In the genomic region with DNA sequence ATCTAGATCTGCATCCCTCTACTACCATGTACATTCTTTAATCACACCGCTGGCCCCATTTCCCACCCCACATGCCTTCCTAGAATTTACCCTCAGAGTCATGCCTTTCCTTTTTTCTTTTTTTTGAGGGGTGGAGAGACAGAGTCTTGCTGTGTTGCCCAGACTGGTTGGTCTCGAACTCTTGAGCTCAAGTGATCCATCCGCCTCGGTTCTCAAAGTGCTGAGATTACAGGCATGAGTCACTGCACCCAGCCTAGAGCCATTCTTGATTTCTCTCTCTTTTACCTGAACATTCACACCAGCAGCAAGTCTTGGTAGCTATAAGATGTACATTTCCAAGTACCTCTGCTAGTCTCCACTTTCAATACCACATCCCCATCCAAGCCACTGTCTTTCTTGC, we compare ENCODE assay signal across 11 cellular contexts. TPM values are rescaled to one million over a fixed set of nuclear protein-coding genes. Genes with fewer than 3 reads are reported as not detected.
DNase-seq lines count a peak whose midpoint lies in the region; ATAC-seq, FAIRE-seq and TF ChIP-seq lines count a peak whose summit lies in the region.
"Had no signal": no experiment of that assay in that cellular context is flagged by ENCODE, and none has a peak within 500 bp of the region (broad histone marks: within the 10 kb centered on the region; RNA-seq: fewer than 3 reads in every experiment).

No MANE protein-coding gene starts in this region.

- H3K23me2 ChIP-seq in H9 (ENCODE audit: insufficient read length, low read depth, low read length, poor library complexity, severe bottlenecking): peaks cover 17% of the 10 kb centered on the region

- WGBS in H9 (ENCODE audit: extremely low coverage, insufficient read length, low lambda C conversion rate): no CpG with 5 or more reads among the region's 4 CpGs
- WGBS in small intestine, 3 donors: 45 to 68% (median 65%) methylated on average over 4 of the region's 4 CpGs

- H4K8ac ChIP-seq in H9 (replicated peaks; ENCODE audit: insufficient read length, low read depth, low read length): no peak overlapping the region

- H3K4ac ChIP-seq in H9 (ENCODE audit: low read depth, low read length): no peak overlapping the region

- peaks cover 71% of the 10 kb centered on the region for H3K4me1 ChIP-seq in BLaER1
- peaks cover 6% of the 10 kb centered on the region; the same call in 1 of the 2 replicates for H3K4me1 ChIP-seq in H9 (ENCODE audit: insufficient read depth, low read length)
- H3K4me1 ChIP-seq in small intestine (ENCODE audit: control insufficient read depth in 2 of 2, insufficient read depth in 1 of 2, low read depth in 1 of 2, low read length in 1 of 2): peaks cover 0 to 5% of the 10 kb centered on the region in 2 donors

- H3K18ac ChIP-seq in H9 (ENCODE audit: insufficient read length, low read depth, low read length): no peak overlapping the region

- no peak overlapping the region for H3T11ph ChIP-seq in H9 (ENCODE audit: low read length)

- H3K9me3 ChIP-seq in BLaER1 (no peaks in the 10 kb centered on the region), H9 (ENCODE audit: control insufficient read depth, low read depth, low read length) (no peaks in the 10 kb centered on the region), small intestine (ENCODE audit: control insufficient read depth, low read depth) (no peaks in the 10 kb centered on the region)
- H3K9me3 ChIP-seq: gastroesophageal sphincter, left lung, tibial artery had no signal

- no peak overlapping the region for H2BK20ac ChIP-seq in H9 (ENCODE audit: low read depth, low read length, poor library complexity, severe bottlenecking)

- H3K27ac ChIP-seq in BLaER1 (no peak overlapping the region), H9 (ENCODE audit: insufficient read length, low read depth, low read length) (no peak overlapping the region), small intestine (ENCODE audit: low read depth in 1 of 2, low read length in 1 of 2) (peak overlapping the region in 1 of 2 donors; percentile 14)

- no peak overlapping the region for H3K56ac ChIP-seq in H9 (ENCODE audit: insufficient read length, low read depth, low read length)

- peak overlapping the region; percentile 83; the same call in 1 of the 2 replicates for H3K4me3 ChIP-seq in BLaER1
- no peak overlapping the region for H3K4me3 ChIP-seq in small intestine (ENCODE audit: low read depth in 1 of 2, low read length in 2 of 2)
- H3K4me3 ChIP-seq: gastroesophageal sphincter, tibial artery had no signal

- H3K36me3 ChIP-seq in BLaER1 (peaks cover 52% of the 10 kb centered on the region), small intestine (ENCODE audit: control insufficient read depth in 2 of 2, insufficient read depth in 2 of 2, low read length in 2 of 2) (peaks cover 0 to 2% of the 10 kb centered on the region in 2 donors)

- no peak overlapping the region for H2BK12ac ChIP-seq in H9 (ENCODE audit: insufficient read length, low read depth, low read length)

- ATAC-seq in activated naive CD4-positive, alpha-beta T cell treated with anti-CD3 and anti-CD28 coated beads, Interleukin-2, amount 50 U/mL, for 72 hours: no peak
- ATAC-seq in memory B cell (ENCODE audit: low read depth): no peak
- ATAC-seq: gastroesophageal sphincter, left lung had no signal

- peaks cover 51% of the 10 kb centered on the region for H4K20me1 ChIP-seq in BLaER1
- H4K20me1 ChIP-seq in H9 (ENCODE audit: control insufficient read depth, insufficient read depth, insufficient read length): no peaks in the 10 kb centered on the region

- no peak overlapping the region for H3K14ac ChIP-seq in H9 (ENCODE audit: insufficient read depth, low read length)

- H3K27me3 Mint-ChIP-seq in H9 (ENCODE audit: low read depth) (no peaks in the 10 kb centered on the region; the same call in 1 of the 2 replicates), memory B cell (no peaks in the 10 kb centered on the region)

- no peak overlapping the region for H2BK120ac ChIP-seq in H9 (ENCODE audit: low read depth, low read length, poor library complexity, severe bottlenecking)

- H3K9ac ChIP-seq in BLaER1: peak overlapping the region; percentile 98; the same call in 1 of the 2 replicates
- H3K9ac ChIP-seq in H9 (ENCODE audit: extremely low read depth, insufficient read length, low read length): peak overlapping the region; percentile 2

- no peak overlapping the region for H2BK5ac ChIP-seq in H9 (ENCODE audit: insufficient read length, low read length)

- H3K9me3 Mint-ChIP-seq in H9 (no peaks in the 10 kb centered on the region; a peak in 1 of 5 replicates), memory B cell (no peaks in the 10 kb centered on the region)
- no peaks in the 10 kb centered on the region for H3K9me3 Mint-ChIP-seq in activated naive CD4-positive, alpha-beta T cell treated with anti-CD3 and anti-CD28 coated beads, Interleukin-2, amount 50 U/mL, for 72 hours

- H3K4me3 Mint-ChIP-seq in H9 (peak overlapping the region; percentile 53 to 68), memory B cell (peak overlapping the region; percentile 77)

- H3K36me3 Mint-ChIP-seq in H9 (ENCODE audit: insufficient read depth in 1 of 3, low read depth in 3 of 3) (peaks cover 24 to 38% (median 35%) of the 10 kb centered on the region in 3 experiments), memory B cell (peaks cover 15% of the 10 kb centered on the region)
- peaks cover 55% of the 10 kb centered on the region in 2 donors for H3K36me3 Mint-ChIP-seq in activated naive CD4-positive, alpha-beta T cell treated with anti-CD3 and anti-CD28 coated beads, Interleukin-2, amount 50 U/mL, for 72 hours

- DNase-seq in H9: no peak
- no peak for DNase-seq in activated naive CD4-positive, alpha-beta T cell treated with anti-CD3 and anti-CD28 coated beads, Interleukin-2, amount 50 U/mL, for 72 hours (ENCODE audit: low spot score in 2 of 2)
- DNase-seq in memory B cell (ENCODE audit: low spot score in 2 of 2): no peak
- DNase-seq in small intestine: no peak
- DNase-seq in stimulated activated CD4-positive, alpha-beta T cell treated with anti-CD3 and anti-CD28 coated beads, Interleukin-15, amount 100 ng/mL, for 24 hours: no peak
- no peak for DNase-seq in OCI-M1 (lab: John Stamatoyannopoulos, UW)
- no peak for DNase-seq in activated gamma-delta T cell (lab: John Stamatoyannopoulos, UW)
- DNase-seq: tibial artery had no signal

- no peak overlapping the region for H4K91ac ChIP-seq in H9 (ENCODE audit: insufficient read length, low read depth, low read length)

- H2BK15ac ChIP-seq in H9 (ENCODE audit: low read depth, low read length): no peak overlapping the region

- TF ChIP-seq CTCF in H9 (conservative IDR thresholded peaks at IDR 0.05): no peak

- no peak overlapping the region for H2AK5ac ChIP-seq in H9 (ENCODE audit: insufficient read length, low read length)

- no peaks in the 10 kb centered on the region for H3K27me3 ChIP-seq in BLaER1
- no peaks in the 10 kb centered on the region for H3K27me3 ChIP-seq in H9 (ENCODE audit: insufficient read depth, low read length)
- no peaks in the 10 kb centered on the region for H3K27me3 ChIP-seq in small intestine (ENCODE audit: control insufficient read depth in 2 of 2, insufficient read depth in 2 of 2, low read length in 2 of 2)
- H3K27me3 ChIP-seq: gastroesophageal sphincter, tibial artery had no signal

- no peak for FAIRE-seq in small intestine (lab: Jason Lieb, UNC)

- peak overlapping the region in 2 of 3 experiments; percentile 58 to 62; a peak in 3 of 7 replicates for H3K27ac Mint-ChIP-seq in H9
- peak overlapping the region; percentile 78 to 97 for H3K27ac Mint-ChIP-seq in activated naive CD4-positive, alpha-beta T cell treated with anti-CD3 and anti-CD28 coated beads, Interleukin-2, amount 50 U/mL, for 72 hours
- H3K27ac Mint-ChIP-seq in memory B cell: no peak overlapping the region

- H3K79me1 ChIP-seq in H9 (ENCODE audit: insufficient read depth, low read depth, low read length, poor library complexity, severe bottlenecking): no peaks in the 10 kb centered on the region

- H3K4me2 ChIP-seq in BLaER1 (peak overlapping the region; percentile 99), H9 (ENCODE audit: insufficient read depth, insufficient read length, low read length) (no peak overlapping the region)

- H4K5ac ChIP-seq in H9 (ENCODE audit: insufficient read length, low read depth, low read length): no peak overlapping the region

- no peak overlapping the region for H2AFZ ChIP-seq in H9 (ENCODE audit: low read length)

- H3K23ac ChIP-seq in H9 (ENCODE audit: insufficient read length, low read depth, low read length): no peak overlapping the region

- peaks cover 47 to 59% of the 10 kb centered on the region in 2 experiments for H3K4me1 Mint-ChIP-seq in H9
- peaks cover 48% of the 10 kb centered on the region for H3K4me1 Mint-ChIP-seq in memory B cell

- H3K79me2 ChIP-seq in H9 (ENCODE audit: insufficient read depth, low read length): no peaks in the 10 kb centered on the region; the same call in 1 of the 2 replicates

RNA-seq across cellular contexts. Expression of a gene that starts 2.1 kb away (rescaled TPM):
- 65.3 and 67.8 TPM in 2 replicates for total RNA-seq in H9 (2021)
- 10 to 100 TPM; 20.2 to 40.0 TPM for total RNA-seq in activated naive CD4-positive, alpha-beta T cell treated with anti-CD3 and anti-CD28 coated beads, Interleukin-2, amount 50 U/mL, for 72 hours
- polyA plus RNA-seq in small intestine: 10 to 100 TPM; 36.9 to 46.0 (median 45.9) TPM

RNA-seq across cellular contexts. Expression of a gene that starts 2.2 kb away (rescaled TPM):
- 2.5 and 3.1 TPM in 2 replicates for total RNA-seq in H9 (2021)
- 100 to 1,000 TPM in 1 of 2 donors, 10 to 100 TPM in 1; 77.6 to 168 TPM for total RNA-seq in activated naive CD4-positive, alpha-beta T cell treated with anti-CD3 and anti-CD28 coated beads, Interleukin-2, amount 50 U/mL, for 72 hours
- polyA plus RNA-seq in small intestine: 100 to 1,000 TPM; 256 to 558 (median 328) TPM

RNA-seq across cellular contexts. Expression of a gene that starts 6.1 kb away (rescaled TPM):
- total RNA-seq in H9 (2021): 10.7 and 14.6 TPM in 2 replicates
- 1 to 10 TPM; 1.4 to 5.9 TPM for total RNA-seq in activated naive CD4-positive, alpha-beta T cell treated with anti-CD3 and anti-CD28 coated beads, Interleukin-2, amount 50 U/mL, for 72 hours
- polyA plus RNA-seq in small intestine: 1 to 10 TPM in 1 of 3 donors, under 1 TPM in 1, not detected in 1; 0.27 to 2.7 TPM

RNA-seq across cellular contexts. Expression of a gene that starts 11.8 kb away (rescaled TPM):
- total RNA-seq in H9 (2021): 412 and 414 TPM in 2 replicates
- 100 to 1,000 TPM; 285 to 386 TPM for total RNA-seq in activated naive CD4-positive, alpha-beta T cell treated with anti-CD3 and anti-CD28 coated beads, Interleukin-2, amount 50 U/mL, for 72 hours
- 100 to 1,000 TPM in 1 of 3 donors, 10 to 100 TPM in 2; 91.9 to 269 (median 96.2) TPM for polyA plus RNA-seq in small intestine

RNA-seq across cellular contexts. Expression of a gene that starts 27.5 kb away (rescaled TPM):
- 148 and 151 TPM in 2 replicates for total RNA-seq in H9 (2021)
- 100 to 1,000 TPM; 151 to 268 TPM for total RNA-seq in activated naive CD4-positive, alpha-beta T cell treated with anti-CD3 and anti-CD28 coated beads, Interleukin-2, amount 50 U/mL, for 72 hours
- 10 to 100 TPM; 17.0 to 61.7 (median 23.5) TPM for polyA plus RNA-seq in small intestine

Comparison
In these comparisons a context has a peak if more than half of its experiments do, and no peak if none do; other contexts are left out.
1. RNA of a gene that starts 2.2 kb away (total RNA-seq): 77.6 to 168 TPM in activated naive CD4-positive, alpha-beta T cell treated with anti-CD3 and anti-CD28 coated beads, Interleukin-2, amount 50 U/mL, for 72 hours; 2.5 to 3.1 TPM in H9; every median in the first group is over 10 times any median in the second.